1 cellular context compared by ENCODE assay signal in genomic region chr14:61320806-61321384, GRCh38.
TF ChIP-seq lines count a peak whose summit lies in the region.

No MANE protein-coding gene starts in this region.

TF ChIP-seq in H1, 55 proteins besides CTCF, POLR2A, EP300 and RAD21:
- TF ChIP-seq, protein P1, sequence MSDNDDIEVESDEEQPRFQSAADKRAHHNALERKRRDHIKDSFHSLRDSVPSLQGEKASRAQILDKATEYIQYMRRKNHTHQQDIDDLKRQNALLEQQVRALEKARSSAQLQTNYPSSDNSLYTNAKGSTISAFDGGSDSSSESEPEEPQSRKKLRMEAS (IDR thresholded peaks at IDR 0.05), result no peak
- no peak for TF ChIP-seq TBP (IDR thresholded peaks at IDR 0.05; ENCODE audit: low read depth, low read length)
